ENCODE assay signal across 24 cellular contexts in genomic region chr12:45204757-45205156, GRCh38. TPM values are rescaled to one million over a fixed set of nuclear protein-coding genes. Genes with fewer than 3 reads are reported as not detected.
DNase-seq lines count a peak whose midpoint lies in the region; ATAC-seq and TF ChIP-seq lines count a peak whose summit lies in the region.
"Had no signal": no experiment of that assay in that cellular context is flagged by ENCODE, and none has a peak within 500 bp of the region (broad histone marks: within the 10 kb centered on the region; RNA-seq: fewer than 3 reads in every experiment).

No MANE protein-coding gene starts in this region.

- no peaks in the 10 kb centered on the region for H3K27me3 Mint-ChIP-seq in CD14-positive monocyte (ENCODE audit: low read depth in 3 of 3)
- H3K27me3 Mint-ChIP-seq: CD8-positive, alpha-beta memory T cell; T-helper 17 cell had no signal

- no peak overlapping the region for H2BK15ac ChIP-seq in mesenchymal stem cell (ENCODE audit: low read depth, poor library complexity, severe bottlenecking)

- H2BK120ac ChIP-seq in mesenchymal stem cell (ENCODE audit: low read depth, low read length), result no peak overlapping the region

- H2AK5ac ChIP-seq in mesenchymal stem cell (ENCODE audit: low read length, severe bottlenecking), result no peak overlapping the region

- no peak overlapping the region for H2AFZ ChIP-seq in mesenchymal stem cell (ENCODE audit: low read depth, low read length)

- H3K4me3 ChIP-seq in HL-60 (replicated peaks; ENCODE audit: insufficient read depth, low read length), result no peak overlapping the region
- no peak overlapping the region for H3K4me3 ChIP-seq in NB4 (ENCODE audit: low read depth, low read length)
- no peak overlapping the region for H3K4me3 ChIP-seq in mesenchymal stem cell (ENCODE audit: insufficient read depth in 1 of 2, low read depth in 1 of 2, low read length in 2 of 2)
- H3K4me3 ChIP-seq: A549, K562, SK-N-MC had no signal

- no peak overlapping the region for H3K4ac ChIP-seq in mesenchymal stem cell (ENCODE audit: low read depth in 1 of 2, low read length in 2 of 2)

- peaks cover 9% of the 10 kb centered on the region for H3K79me1 ChIP-seq in mesenchymal stem cell (replicated peaks; ENCODE audit: low read length, poor library complexity, severe bottlenecking)

- H4K91ac ChIP-seq in mesenchymal stem cell (ENCODE audit: low read length), result no peak overlapping the region

- H3K36me3 Mint-ChIP-seq in CD14-positive monocyte, result peaks cover 0 to 2% of the 10 kb centered on the region in 2 donors
- H3K36me3 Mint-ChIP-seq: CD8-positive, alpha-beta memory T cell had no signal

- ATAC-seq in sciatic nerve, result peak; percentile 13
- ATAC-seq: A549, K562, Panc1, T-helper 17 cell had no signal

- no peak overlapping the region for H2BK5ac ChIP-seq in mesenchymal stem cell (ENCODE audit: low read depth, low read length, poor library complexity, severe bottlenecking)

- no peaks in the 10 kb centered on the region for H3K27me3 ChIP-seq in HL-60 (ENCODE audit: insufficient read depth, poor library complexity, severe bottlenecking)
- H3K27me3 ChIP-seq in mesenchymal stem cell (ENCODE audit: control insufficient read depth in 1 of 2, insufficient read depth in 1 of 2, low read length in 2 of 2), result no peaks in the 10 kb centered on the region

- no peak for TF ChIP-seq POLR2A in NB4 (IDR thresholded peaks at IDR 0.05; ENCODE audit: extremely low read depth, insufficient read length)

- H3K4me2 ChIP-seq in mesenchymal stem cell (ENCODE audit: low read length, poor library complexity, severe bottlenecking), result no peak overlapping the region
- H3K4me2 ChIP-seq: A549 had no signal

- WGBS in mesenchymal stem cell, result 86% methylated on average over 3 of the region's 3 CpGs

- no peak overlapping the region for H2BK12ac ChIP-seq in mesenchymal stem cell (ENCODE audit: low read length in 2 of 2)

- no peak overlapping the region for H3K9ac ChIP-seq in mesenchymal stem cell (ENCODE audit: low read length)

- H3K4me1 Mint-ChIP-seq in CD14-positive monocyte, result peaks cover 47% of the 10 kb centered on the region

- no peaks in the 10 kb centered on the region for H3K36me3 ChIP-seq in mesenchymal stem cell (ENCODE audit: control insufficient read depth in 1 of 2, insufficient read depth in 2 of 2, low read depth in 1 of 2, low read length in 2 of 2)

- no peak overlapping the region for H4K8ac ChIP-seq in mesenchymal stem cell (ENCODE audit: low read length)

- peaks cover 2% of the 10 kb centered on the region for H3K4me1 ChIP-seq in mesenchymal stem cell (ENCODE audit: control insufficient read depth, insufficient read depth, low read depth, low read length)

- DNase-seq in HL-60 (ENCODE audit: low read depth in 1 of 2, low spot score in 1 of 2), result no peak
- peak; percentile 26 for DNase-seq in NB4 (ENCODE audit: low read depth)
- peak; percentile 28 for DNase-seq in amniotic epithelial cell (ENCODE audit: low read depth)
- DNase-seq in sciatic nerve (ENCODE audit: low spot score), result no peak
- DNase-seq in mesenchymal stem cell, result no peak
- DNase-seq in NCI-H526 (lab: John Stamatoyannopoulos, UW), result no peak
- DNase-seq in CD14-positive monocyte (ENCODE audit: low spot score), result no peak
- DNase-seq: C1 segment of cervical spinal cord; CD8-positive, alpha-beta memory T cell; NCI-H1092 treated with DMSO at 0.1 percent for 48 hours; NCI-H1436 treated with DMSO at 0.1 percent for 48 hours; NCI-H187 treated with DMSO at 0.1 percent for 48 hours; NCI-H2171 treated with DMSO at 0.1 percent for 48 hours; NCI-H446; NCI-H524 treated with DMSO at 0.1 percent for 48 hours; NCI-H82; NK-92 treated with Interleukin-12 subunit alpha and Interleukin-12 subunit beta, amount 100 ng/mL, for 24 hours; SHP77; T-helper 17 cell had no signal

- H3K14ac ChIP-seq in mesenchymal stem cell (ENCODE audit: low read length in 2 of 2), result no peak overlapping the region

- TF ChIP-seq CTCF in HL-60 (IDR thresholded peaks at IDR 0.05; ENCODE audit: insufficient read depth, low read length), result no peak
- TF ChIP-seq CTCF in NB4 (IDR thresholded peaks at IDR 0.05; ENCODE audit: low read depth, low read length), result no peak
- TF ChIP-seq CTCF in CD14-positive monocyte (IDR thresholded peaks at IDR 0.05), result no peak

- intact Hi-C loops in sciatic nerve (cut with DNase I), result no loop called here
- intact Hi-C loops in CD14-positive monocyte (cut with micrococcal nuclease), result no loop called here

- H3K9me3 ChIP-seq in mesenchymal stem cell (ENCODE audit: control insufficient read depth, low read length), result no peaks in the 10 kb centered on the region
- H3K9me3 ChIP-seq: A549 had no signal

- no peak overlapping the region for H3K18ac ChIP-seq in mesenchymal stem cell (ENCODE audit: low read depth in 1 of 2, low read length in 2 of 2)

- H3K27ac Mint-ChIP-seq in CD14-positive monocyte, result no peak overlapping the region
- H3K27ac Mint-ChIP-seq: CD8-positive, alpha-beta memory T cell; T-helper 17 cell had no signal

- H3K23ac ChIP-seq in mesenchymal stem cell (ENCODE audit: low read length in 2 of 2), result no peak overlapping the region

- H3K27ac ChIP-seq in HL-60 (replicated peaks) (peak overlapping the region; percentile 5; the same call in 1 of the 2 replicates), mesenchymal stem cell (ENCODE audit: low read length, poor library complexity, severe bottlenecking) (no peak overlapping the region)
- H3K27ac ChIP-seq: A549, RWPE1, SK-N-MC had no signal

- H3K9me3 Mint-ChIP-seq in CD14-positive monocyte, result peaks cover 0 to 1% (median 0%) of the 10 kb centered on the region in 7 donors
- H3K9me3 Mint-ChIP-seq: CD8-positive, alpha-beta memory T cell had no signal

- H3K4me3 Mint-ChIP-seq in CD14-positive monocyte, result no peak overlapping the region
- H3K4me3 Mint-ChIP-seq: CD8-positive, alpha-beta memory T cell; T-helper 17 cell had no signal

RNA-seq across cellular contexts. Expression of gene ANO6, which starts 11.1 kb away (rescaled TPM):
- total RNA-seq in sciatic nerve, result 50.6 TPM
- polyA plus RNA-seq in mesenchymal stem cell (2013, experiment 1 of 2), result 51.1 TPM
- polyA plus RNA-seq in mesenchymal stem cell (2013, experiment 2 of 2), result 50.0 TPM
- polyA plus RNA-seq in CD14-positive monocyte, result 10 to 100 TPM; 34.1 to 48.7 TPM

Comparison
In these comparisons a context has a peak if more than half of its experiments do, and no peak if none do; other contexts are left out.
1. DNase-seq: peak in NB4 (single experiment) and amniotic epithelial cell (single experiment); none in HL-60 (0 of 2), sciatic nerve (single experiment), mesenchymal stem cell (single experiment), NCI-H526 (0 of 2) and CD14-positive monocyte (single experiment).